10 cellular contexts compared by ENCODE assay signal in genomic region chr3:73056365-73057150, GRCh38. TPM values are rescaled to one million over a fixed set of nuclear protein-coding genes. Genes with fewer than 3 reads are reported as not detected.
A peak's percentile ranks its signal among the peaks of the same experiment; 100 is the strongest.
DNase-seq lines count a peak whose midpoint lies in the region; ATAC-seq, FAIRE-seq and TF ChIP-seq lines count a peak whose summit lies in the region.
"Had no signal": no experiment of that assay in that cellular context is flagged by ENCODE, and none has a peak within 500 bp of the region (broad histone marks: within the 10 kb centered on the region; RNA-seq: fewer than 3 reads in every experiment).

No MANE protein-coding gene starts in this region.

- in situ Hi-C loops in HepG2 (cut with HindIII; ENCODE audit: extremely low pct_ligation_motif_present, low pct_unique_long_range_greater_than_20kb): loop anchor here (5.0 to 25.0 kb wide), 3 partner anchors 49 to 644 kb away; no protein-coding TSS in a partner anchor

- no peak overlapping the region for H3K4me3 ChIP-seq in bronchial epithelial cell (ENCODE audit: low read depth, low read length)
- H3K4me3 ChIP-seq in HepG2 (replicated peaks in 1 of 3; ENCODE audit: insufficient read depth in 1 of 3, low read depth in 2 of 3, low read length in 3 of 3): no peak overlapping the region
- H3K4me3 ChIP-seq: BLaER1 treated with 17β-estradiol and CSF1 and Interleukin-3, amounts not matched to agents 10 nM and 100 nM had no signal

- POLR2A ChIA-PET in HepG2 (lab: Yijun Ruan, JAX): interaction anchor here (0.9 to 1.5 kb wide), 3 partner anchors 40 to 60 kb away, joined by 3 to 5 read pairs (median 3); partner anchors contain the start of gene PPP4R2

- peaks cover 73% of the 10 kb centered on the region for H3K79me2 ChIP-seq in HepG2 (ENCODE audit: insufficient read depth, low read length)

- peaks cover 26% of the 10 kb centered on the region for H4K20me1 ChIP-seq in HepG2 (ENCODE audit: insufficient read depth, low read length)

- H3K27me3 ChIP-seq in bronchial epithelial cell (ENCODE audit: control insufficient read depth, insufficient read depth, low read length): no peaks in the 10 kb centered on the region
- no peaks in the 10 kb centered on the region for H3K27me3 ChIP-seq in HepG2 (ENCODE audit: control insufficient read depth in 1 of 2, insufficient read depth in 2 of 2, low read length in 2 of 2)
- H3K27me3 ChIP-seq: BLaER1 treated with 17β-estradiol and CSF1 and Interleukin-3, amounts not matched to agents 10 nM and 100 nM had no signal

- TF ChIP-seq POLR2A in HepG2 (IDR thresholded peaks at IDR 0.05; ENCODE audit: insufficient read depth in 1 of 2, low read depth in 2 of 2, low read length in 2 of 2): no peak

- H3K36me3 Mint-ChIP-seq in activated T-helper 17 cell treated with anti-CD3 and anti-CD28 coated beads, Interleukin-2, amount 50 U/mL, for 72 hours (ENCODE audit: low read depth): peaks cover 60% of the 10 kb centered on the region

- H2AFZ ChIP-seq in HepG2 (ENCODE audit: low read length): no peak overlapping the region

- ATAC-seq in HepG2: peak; percentile 40; the same call in 2 of the 3 replicates
- no peak for ATAC-seq in activated T-helper 17 cell treated with anti-CD3 and anti-CD28 coated beads, Interleukin-2, amount 50 U/mL, for 72 hours (replicated peaks)
- ATAC-seq in GM19324 (IDR thresholded peaks at IDR 0.05; ENCODE audit: low FRiP score, unreplicated experiment): no peak

- WGBS in HepG2 (ENCODE audit: low lambda C conversion rate): 24% methylated on average over 3 of the region's 3 CpGs

- H3K36me3 ChIP-seq in bronchial epithelial cell (ENCODE audit: control insufficient read depth, insufficient read depth, low read length) (no peaks in the 10 kb centered on the region), HepG2 (replicated peaks in 1 of 2; ENCODE audit: control insufficient read depth in 1 of 2, insufficient read depth in 2 of 2, low read length in 2 of 2) (peaks cover 4 to 27% of the 10 kb centered on the region in 2 experiments)

- no peak for TF ChIP-seq EP300 in HepG2 (IDR thresholded peaks at IDR 0.05; ENCODE audit: low read depth in 2 of 2, low read length in 2 of 2)
- no peak for TF ChIP-seq EP300 in HepG2 (CRISPR knock-in tag; IDR thresholded peaks at IDR 0.05; ENCODE audit: borderline replicate concordance)

- H3K4me1 Mint-ChIP-seq in activated T-helper 17 cell treated with anti-CD3 and anti-CD28 coated beads, Interleukin-2, amount 50 U/mL, for 72 hours: peaks cover 10% of the 10 kb centered on the region

- peak; percentile 67; the same call in 1 of the 2 replicates for TF ChIP-seq RAD21 in HepG2 (CRISPR knock-in tag; IDR thresholded peaks at IDR 0.05)

- FAIRE-seq in bronchial epithelial cell (lab: Jason Lieb, UNC) (no peak), HepG2 (lab: Jason Lieb, UNC) (no peak)

- H3K4me3 Mint-ChIP-seq in activated T-helper 17 cell treated with anti-CD3 and anti-CD28 coated beads, Interleukin-2, amount 50 U/mL, for 72 hours: no peak overlapping the region
- H3K4me3 Mint-ChIP-seq: activated B cell treated with CpG ODN at 0.5 μM for 24 hours had no signal

- BruUV-seq in HepG2 (replicated peaks; lab: Mats Ljungman, UMichigan): no TSS peak

- DNase-seq in DMS79 treated with DMSO at 0.1 percent for 48 hours (lab: John Stamatoyannopoulos, UW): peak; percentile 3
- no peak for DNase-seq in DMS79 (lab: John Stamatoyannopoulos, UW)
- peak; percentile 36 for DNase-seq in NCI-H1092 treated with DMSO at 0.1 percent for 48 hours (lab: John Stamatoyannopoulos, UW)
- peak; percentile 65 for DNase-seq in bronchial epithelial cell (ENCODE audit: low read depth)
- peak; percentile 50 for DNase-seq in HepG2 (ENCODE audit: low spot score)
- no peak for DNase-seq in activated CD4-positive, alpha-beta T cell treated with anti-CD3 and anti-CD28 coated beads for 1 hour
- DNase-seq: activated B cell treated with CpG ODN at 0.5 μM for 24 hours had no signal

- no peak overlapping the region for H3K27ac Mint-ChIP-seq in activated T-helper 17 cell treated with anti-CD3 and anti-CD28 coated beads, Interleukin-2, amount 50 U/mL, for 72 hours
- H3K27ac Mint-ChIP-seq: activated B cell treated with CpG ODN at 0.5 μM for 24 hours had no signal

- no peak overlapping the region for H3K4me2 ChIP-seq in HepG2 (ENCODE audit: low read depth, low read length)
- H3K4me2 ChIP-seq: BLaER1 treated with 17β-estradiol and CSF1 and Interleukin-3, amounts not matched to agents 10 nM and 100 nM had no signal

- no peaks in the 10 kb centered on the region for H3K9me3 ChIP-seq in HepG2 (ENCODE audit: low read length)
- H3K9me3 ChIP-seq: BLaER1 treated with 17β-estradiol and CSF1 and Interleukin-3, amounts not matched to agents 10 nM and 100 nM had no signal

- no peak overlapping the region for H3K9ac ChIP-seq in HepG2 (ENCODE audit: insufficient read depth, low read depth, low read length)
- H3K9ac ChIP-seq: BLaER1 treated with 17β-estradiol and CSF1 and Interleukin-3, amounts not matched to agents 10 nM and 100 nM had no signal

- no peaks in the 10 kb centered on the region for H3K9me3 Mint-ChIP-seq in activated T-helper 17 cell treated with anti-CD3 and anti-CD28 coated beads, Interleukin-2, amount 50 U/mL, for 72 hours
- H3K9me3 Mint-ChIP-seq: activated B cell treated with CpG ODN at 0.5 μM for 24 hours had no signal

- H3K27me3 Mint-ChIP-seq in activated T-helper 17 cell treated with anti-CD3 and anti-CD28 coated beads, Interleukin-2, amount 50 U/mL, for 72 hours: no peaks in the 10 kb centered on the region
- H3K27me3 Mint-ChIP-seq: activated B cell treated with CpG ODN at 0.5 μM for 24 hours had no signal

- CTCF ChIA-PET in HepG2 (lab: Yijun Ruan, JAX; ENCODE audit: low intra/inter-chr PET ratio, low total read pairs): interaction anchor here (0.6 to 2.4 kb wide), 3 partner anchors 98 to 205 kb away, joined by 3 to 23 read pairs (median 12); no protein-coding TSS in a partner anchor

- intact Hi-C loops in HepG2 (cut with micrococcal nuclease; ENCODE audit: unreplicated experiment): loop anchor here (1.0 to 5.0 kb wide), 4 partner anchors 60 to 205 kb away; partner anchors contain the start of genes GXYLT2 and PPP4R2

- H3K4me1 ChIP-seq in HepG2 (ENCODE audit: insufficient read depth, low read length): peaks cover 9% of the 10 kb centered on the region

- TF ChIP-seq CTCF in bronchial epithelial cell (IDR thresholded peaks at IDR 0.05; ENCODE audit: insufficient read depth, low read length, severe bottlenecking) (peak; percentile 34), HepG2 (CRISPR knock-in tag; IDR thresholded peaks at IDR 0.05) (peak; percentile 63)

- peak overlapping the region; percentile 35 for H3K27ac ChIP-seq in HepG2 (ENCODE audit: extremely low read length, insufficient read depth, low read length)
- H3K27ac ChIP-seq: BLaER1 treated with 17β-estradiol and CSF1 and Interleukin-3, amounts not matched to agents 10 nM and 100 nM had no signal

RNA-seq across cellular contexts. Expression of gene EBLN2, which starts 4.9 kb away (rescaled TPM):
- 5.3 and 5.6 TPM in 2 replicates for total RNA-seq in bronchial epithelial cell
- total RNA-seq in HepG2 (2016; rRNA removed; fragmentation: Illumina TruSeq; extraction: Trizol): 1.3 and 8.3 TPM in 2 replicates
- total RNA-seq in HepG2 (2016; cell fraction: cytosol; rRNA removed; fragmentation: Illumina TruSeq; extraction: Trizol; ENCODE audit: low read depth): 3.8 and 3.9 TPM in 2 replicates
- total RNA-seq in HepG2 (2016; cell fraction: insoluble cytoplasmic fraction; rRNA removed; fragmentation: Illumina TruSeq; extraction: Trizol): 0.92 and 8.0 TPM in 2 replicates
- total RNA-seq in HepG2 (2016; cell fraction: membrane; rRNA removed; fragmentation: Illumina TruSeq; extraction: Trizol): 6.1 and 8.1 TPM in 2 replicates
- 22.4 and 25.8 TPM in 2 replicates for total RNA-seq in HepG2 (2016; cell fraction: nucleus; rRNA removed; fragmentation: Illumina TruSeq; extraction: Trizol)
- polyA plus RNA-seq in HepG2 (2011; rRNA removed): 2.6 and 3.3 TPM in 2 replicates
- 0.21 and 0.36 TPM in 2 replicates for polyA plus RNA-seq in HepG2 (2011; cell fraction: cytosol; rRNA removed)
- 8.2 and 8.5 TPM in 2 replicates for polyA plus RNA-seq in HepG2 (2011; cell fraction: nucleus; rRNA removed)
- polyA plus RNA-seq in HepG2 (2012): 1.7 and 1.9 TPM in 2 replicates
- not detected in 2 replicates for polyA plus RNA-seq in HepG2 (2016; cell fraction: cytosol; fragmentation: Illumina TruSeq; extraction: Trizol; ENCODE audit: low read depth)
- 0.22 and 0.33 TPM in 2 replicates for polyA plus RNA-seq in HepG2 (2016; cell fraction: insoluble cytoplasmic fraction; fragmentation: Illumina TruSeq; extraction: Trizol; ENCODE audit: low read depth)
- polyA plus RNA-seq in HepG2 (2016; cell fraction: membrane; fragmentation: Illumina TruSeq; extraction: Trizol; ENCODE audit: low read depth): not detected in 2 replicates
- 22.5 and 23.0 TPM in 2 replicates for polyA plus RNA-seq in HepG2 (2016; cell fraction: nucleus; fragmentation: Illumina TruSeq; extraction: Trizol; ENCODE audit: insufficient read depth, low read depth)
- polyA minus RNA-seq in HepG2 (2011; rRNA and poly(A)+ RNA removed; ENCODE audit: low replicate concordance): 6.9 and 7.2 TPM in 2 replicates
- polyA minus RNA-seq in HepG2 (2011; cell fraction: cytosol; rRNA and poly(A)+ RNA removed): 0.99 and 1.4 TPM in 2 replicates
- 46.7 and 49.7 TPM in 2 replicates for polyA minus RNA-seq in HepG2 (2011; cell fraction: nucleus; rRNA and poly(A)+ RNA removed)
- total RNA-seq in activated T-helper 17 cell treated with anti-CD3 and anti-CD28 coated beads, Interleukin-2, amount 50 U/mL, for 72 hours: 1 to 10 TPM; 8.2 to 9.8 TPM

RNA-seq across cellular contexts. Expression of gene PPP4R2, which starts 59.9 kb away (rescaled TPM):
- 82.1 and 117 TPM in 2 replicates for total RNA-seq in bronchial epithelial cell
- total RNA-seq in HepG2 (2016; rRNA removed; fragmentation: Illumina TruSeq; extraction: Trizol): 161 and 236 TPM in 2 replicates
- 18.1 and 21.7 TPM in 2 replicates for total RNA-seq in HepG2 (2016; cell fraction: cytosol; rRNA removed; fragmentation: Illumina TruSeq; extraction: Trizol; ENCODE audit: low read depth)
- 150 and 234 TPM in 2 replicates for total RNA-seq in HepG2 (2016; cell fraction: insoluble cytoplasmic fraction; rRNA removed; fragmentation: Illumina TruSeq; extraction: Trizol)
- total RNA-seq in HepG2 (2016; cell fraction: membrane; rRNA removed; fragmentation: Illumina TruSeq; extraction: Trizol): 72.3 and 89.6 TPM in 2 replicates
- total RNA-seq in HepG2 (2016; cell fraction: nucleus; rRNA removed; fragmentation: Illumina TruSeq; extraction: Trizol): 79.4 and 87.0 TPM in 2 replicates
- polyA plus RNA-seq in HepG2 (2011; rRNA removed): 15.7 and 22.3 TPM in 2 replicates
- polyA plus RNA-seq in HepG2 (2011; cell fraction: cytosol; rRNA removed): 6.1 and 10.5 TPM in 2 replicates
- polyA plus RNA-seq in HepG2 (2011; cell fraction: nucleus; rRNA removed): 8.1 and 12.7 TPM in 2 replicates
- polyA plus RNA-seq in HepG2 (2012): 28.4 and 56.3 TPM in 2 replicates
- 6.1 and 6.8 TPM in 2 replicates for polyA plus RNA-seq in HepG2 (2016; cell fraction: cytosol; fragmentation: Illumina TruSeq; extraction: Trizol; ENCODE audit: low read depth)
- 118 and 119 TPM in 2 replicates for polyA plus RNA-seq in HepG2 (2016; cell fraction: insoluble cytoplasmic fraction; fragmentation: Illumina TruSeq; extraction: Trizol; ENCODE audit: low read depth)
- 23.0 and 29.4 TPM in 2 replicates for polyA plus RNA-seq in HepG2 (2016; cell fraction: membrane; fragmentation: Illumina TruSeq; extraction: Trizol; ENCODE audit: low read depth)
- 77.6 and 79.2 TPM in 2 replicates for polyA plus RNA-seq in HepG2 (2016; cell fraction: nucleus; fragmentation: Illumina TruSeq; extraction: Trizol; ENCODE audit: insufficient read depth, low read depth)
- polyA minus RNA-seq in HepG2 (2011; rRNA and poly(A)+ RNA removed; ENCODE audit: low replicate concordance): 2.8 and 5.1 TPM in 2 replicates
- polyA minus RNA-seq in HepG2 (2011; cell fraction: cytosol; rRNA and poly(A)+ RNA removed): 32.5 and 44.9 TPM in 2 replicates
- 52.5 and 52.7 TPM in 2 replicates for polyA minus RNA-seq in HepG2 (2011; cell fraction: nucleus; rRNA and poly(A)+ RNA removed)
- 10 to 100 TPM; 87.8 to 95.0 TPM for total RNA-seq in activated T-helper 17 cell treated with anti-CD3 and anti-CD28 coated beads, Interleukin-2, amount 50 U/mL, for 72 hours

Comparison
In these comparisons a context has a peak if more than half of its experiments do, and no peak if none do; other contexts are left out.
1. DNase-seq: peak in DMS79 treated with DMSO at 0.1 percent for 48 hours (single experiment), NCI-H1092 treated with DMSO at 0.1 percent for 48 hours (single experiment), bronchial epithelial cell (single experiment) and HepG2 (single experiment); none in DMS79 (single experiment) and activated CD4-positive, alpha-beta T cell treated with anti-CD3 and anti-CD28 coated beads for 1 hour (single experiment).